ENCODE assay signal across 29 cellular contexts in the genomic region with DNA sequence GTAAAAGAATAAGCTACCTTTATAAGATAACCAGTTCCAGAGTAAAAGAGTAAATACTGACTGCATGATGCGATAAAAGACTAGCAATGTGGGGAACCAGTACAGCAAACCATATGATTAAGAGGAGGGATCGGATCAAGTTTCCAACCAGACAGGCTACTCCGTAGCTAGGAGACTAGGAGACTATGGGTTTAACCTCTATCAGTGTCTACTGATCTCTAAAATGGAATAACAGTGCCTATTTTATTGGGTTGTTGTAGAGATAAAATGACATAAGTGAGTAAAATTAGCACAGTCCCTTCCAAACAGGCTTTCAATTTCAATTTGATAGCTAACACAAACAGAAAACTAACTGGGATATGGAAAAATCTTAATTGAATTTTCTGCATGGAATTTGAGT.
A peak's percentile ranks its signal among the peaks of the same experiment; 100 is the strongest.
DNase-seq lines count a peak whose midpoint lies in the region; ATAC-seq and TF ChIP-seq lines count a peak whose summit lies in the region.
"Had no signal": no experiment of that assay in that cellular context is flagged by ENCODE, and none has a peak within 500 bp of the region (broad histone marks: within the 10 kb centered on the region; RNA-seq: fewer than 3 reads in every experiment).

No MANE protein-coding gene starts in this region.

- no peak overlapping the region for H2AFZ ChIP-seq in KMS-11 (ENCODE audit: low read depth)
- H2AFZ ChIP-seq: parathyroid adenoma had no signal

- CTCF ChIA-PET in Panc1 (lab: Charles Lee): no interaction called here

- POLR2A ChIA-PET in Panc1 (lab: Charles Lee): interaction anchor here (0.7 kb wide), 1 partner anchor 56 kb away, joined by 3 read pairs; no protein-coding TSS in a partner anchor

- H3K4me3 ChIP-seq in KMS-11 (IDR thresholded peaks at IDR 0.05; ENCODE audit: insufficient read depth, low read depth, low read length) (no peak overlapping the region), Panc1 (ENCODE audit: low read depth in 2 of 2, low read length in 2 of 2) (no peak overlapping the region), epithelial cell of esophagus (ENCODE audit: low read length) (no peak overlapping the region)
- H3K4me3 ChIP-seq: coronary artery, skin epidermis, suprapubic skin had no signal

- H3K4me1 ChIP-seq in KMS-11 (ENCODE audit: low read depth, poor library complexity, severe bottlenecking) (peaks cover 59% of the 10 kb centered on the region), Panc1 (ENCODE audit: control insufficient read depth, insufficient read depth, low read length) (no peaks in the 10 kb centered on the region)
- H3K4me1 ChIP-seq: suprapubic skin had no signal

- H3K9me3 ChIP-seq in Panc1 (ENCODE audit: control insufficient read depth, insufficient read depth, low read depth, low read length): no peaks in the 10 kb centered on the region
- H3K9me3 ChIP-seq: Caco-2 had no signal

- H3K27me3 ChIP-seq in KMS-11 (ENCODE audit: insufficient read depth, low read depth): no peaks in the 10 kb centered on the region
- H3K27me3 ChIP-seq in Panc1 (ENCODE audit: control insufficient read depth, insufficient read depth, low read length): no peaks in the 10 kb centered on the region
- H3K27me3 ChIP-seq: suprapubic skin had no signal

- intact Hi-C loops in Panc1 (cut with micrococcal nuclease; ENCODE audit: unreplicated experiment): no loop called here

- H3K27ac ChIP-seq in KMS-11: peak overlapping the region; percentile 69; the same call in 1 of the 2 replicates
- H3K27ac ChIP-seq in Panc1 (ENCODE audit: low read length): no peak overlapping the region
- H3K27ac ChIP-seq: 22Rv1, coronary artery, parathyroid adenoma, skin epidermis, suprapubic skin had no signal

- in situ Hi-C loops in Panc1 (cut with HindIII; ENCODE audit: low pct_unique_long_range_greater_than_20kb, low sequenced_read_pairs): no loop called here

- TF ChIP-seq CTCF in KMS-11 (conservative IDR thresholded peaks at IDR 0.05; ENCODE audit: low read depth, low read length): no peak
- TF ChIP-seq CTCF in Panc1 (IDR thresholded peaks at IDR 0.05): no peak
- no peak for TF ChIP-seq CTCF in epithelial cell of esophagus (IDR thresholded peaks at IDR 0.05; ENCODE audit: insufficient read depth, low read depth, low read length, missing control alignments)

- no peaks in the 10 kb centered on the region for H3K36me3 ChIP-seq in KMS-11 (ENCODE audit: insufficient read depth)
- peaks cover 2% of the 10 kb centered on the region; the same call in 1 of the 2 replicates for H3K36me3 ChIP-seq in Panc1 (ENCODE audit: control insufficient read depth, insufficient read depth, low read length)

- peaks cover 25% of the 10 kb centered on the region; the same call in 1 of the 2 replicates for H3K79me2 ChIP-seq in KMS-11 (ENCODE audit: insufficient read depth, low read depth)

- H3K4me2 ChIP-seq in KMS-11: peak overlapping the region; percentile 50

- ATAC-seq in Panc1 (no peak), GM18907 (IDR thresholded peaks at IDR 0.05; ENCODE audit: unreplicated experiment) (no peak), GM21390 (IDR thresholded peaks at IDR 0.05; ENCODE audit: unreplicated experiment) (no peak)
- ATAC-seq: left lobe of liver; Right ventricle myocardium inferior; stimulated activated naive B cell treated with anti-CD40 and anti-IgM and Interleukin-4, amounts not matched to agents 10 μg/mL and 1 μg/mL and 100 μg/mL, for 72 hours had no signal

- TSS peak; percentile 32 for BruUV-seq in Panc1 (replicated peaks; lab: Mats Ljungman, UMichigan)

- no peaks in the 10 kb centered on the region for H4K20me1 ChIP-seq in KMS-11 (ENCODE audit: insufficient read depth)

- DNase-seq in DMS 273 (lab: John Stamatoyannopoulos, UW; ENCODE audit: unreplicated experiment) (peak; percentile 4), DMS 273 treated with DMSO at 0.1 percent for 48 hours (lab: John Stamatoyannopoulos, UW) (no peak), Panc1 (ENCODE audit: low read depth, low spot score) (no peak), epithelial cell of esophagus (ENCODE audit: low read depth) (peak; percentile 47), NCI-H1105 treated with DMSO at 0.1 percent for 48 hours (lab: John Stamatoyannopoulos, UW) (no peak)
- DNase-seq: activated CD4-positive, alpha-beta memory T cell treated with anti-CD3 and anti-CD28 coated beads for 36 hours; activated CD4-positive, CD25-positive, alpha-beta regulatory T cell treated with anti-CD3 and anti-CD28 coated beads, Interleukin-2, amount 50 U/mL, for 72 hours; activated CD8-positive, alpha-beta memory T cell treated with anti-CD3 and anti-CD28 coated beads, Interleukin-2, amount 50 U/mL, for 4 hours; activated naive CD4-positive, alpha-beta T cell treated with anti-CD3 and anti-CD28 coated beads, Interleukin-2, amount 50 U/mL, for 16 hours; C1 segment of cervical spinal cord; Caco-2; DMS79 treated with DMSO at 0.1 percent for 48 hours; effector CD8-positive, alpha-beta T cell; GF-D8; GOT3; NCI-H1694; NCI-H526 treated with DMSO at 0.1 percent for 48 hours; stimulated activated naive B cell treated with anti-CD40 and anti-IgM and Interleukin-4, amounts not matched to agents 10 μg/mL and 1 μg/mL and 100 μg/mL, for 72 hours; T-helper 2 cell had no signal

- H3K9ac ChIP-seq in KMS-11: no peak overlapping the region
- H3K9ac ChIP-seq: parathyroid adenoma had no signal

Comparison
In these comparisons a context has a peak if more than half of its experiments do, and no peak if none do; other contexts are left out.
1. DNase-seq: peak in DMS 273 (single experiment) and epithelial cell of esophagus (single experiment); none in DMS 273 treated with DMSO at 0.1 percent for 48 hours (single experiment), Panc1 (single experiment) and NCI-H1105 treated with DMSO at 0.1 percent for 48 hours (single experiment).